Comparison of ENCODE assay signal across 7 cellular contexts in genomic region chr4:25866401-25866800, GRCh38. TPM values are rescaled to one million over a fixed set of nuclear protein-coding genes. Genes with fewer than 3 reads are reported as not detected.
DNase-seq lines count a peak whose midpoint lies in the region; ATAC-seq, FAIRE-seq and TF ChIP-seq lines count a peak whose summit lies in the region.
"Not testable (repeated sequence)": the region's sequence is repeated elsewhere in the genome, so short reads cannot be mapped to it uniquely, and the experiment has no call there.

No MANE protein-coding gene starts in this region.

- H3K4me3 Mint-ChIP-seq in IgD-negative memory B cell (peak overlapping the region; percentile 46 to 91 (median 85)), activated B cell treated with CpG ODN at 0.5 μM for 24 hours (peak overlapping the region; percentile 47), memory B cell (peak overlapping the region; percentile 41)

- not testable (repeated sequence) for H3K36me3 ChIP-seq in BLaER1 treated with 17β-estradiol and CSF1 and Interleukin-3, amounts not matched to agents 10 nM and 100 nM; OCI-LY1 (ENCODE audit: insufficient read depth, low read length); spleen

- H3K36me3 Mint-ChIP-seq in IgD-negative memory B cell; activated B cell treated with CpG ODN at 0.5 μM for 24 hours (ENCODE audit: low read depth): not testable (repeated sequence)
- peaks cover 15% of the 10 kb centered on the region for H3K36me3 Mint-ChIP-seq in memory B cell

- H3K9ac ChIP-seq in BLaER1 treated with 17β-estradiol and CSF1 and Interleukin-3, amounts not matched to agents 10 nM and 100 nM: not testable (repeated sequence)
- H3K9ac ChIP-seq in OCI-LY1 (ENCODE audit: low read length): peak overlapping the region; percentile 78; the same call in 1 of the 2 replicates

- TF ChIP-seq POLR2A in GM12891 (IDR thresholded peaks at IDR 0.05; ENCODE audit: low read depth, low read length); spleen (IDR thresholded peaks at IDR 0.05): not testable (repeated sequence)

- peaks cover 16% of the 10 kb centered on the region for H3K79me2 ChIP-seq in OCI-LY1 (ENCODE audit: insufficient read depth, low read length)

- peaks cover 0 to 32% (median 26%) of the 10 kb centered on the region in 11 experiments; a peak in 19 of 22 replicates for H3K9me3 ChIP-seq in BLaER1 treated with 17β-estradiol and CSF1 and Interleukin-3, amounts not matched to agents 10 nM and 100 nM (replicated peaks in 1 of 11)
- H3K9me3 ChIP-seq in OCI-LY1 (ENCODE audit: low read length); spleen: not testable (repeated sequence)

- H3K27me3 ChIP-seq in BLaER1 treated with 17β-estradiol and CSF1 and Interleukin-3, amounts not matched to agents 10 nM and 100 nM: peaks cover 0 to 36% (median 29%) of the 10 kb centered on the region in 11 experiments; a peak in 14 of 22 replicates
- H3K27me3 ChIP-seq in OCI-LY1 (ENCODE audit: insufficient read depth, low read length); spleen (replicated peaks in 1 of 7): not testable (repeated sequence)

- not testable (repeated sequence) for H3K9me2 ChIP-seq in OCI-LY1 (ENCODE audit: low read depth, low read length)

- intact Hi-C loops in activated B cell treated with CpG ODN at 0.5 μM for 24 hours (cut with micrococcal nuclease): loop anchor here (1.0 kb wide), 1 partner anchor 9 kb away; no protein-coding TSS in a partner anchor
- intact Hi-C loops in spleen (cut with DNase I; ENCODE audit: low total_unique reads): not testable (repeated sequence)

- H3K27me3 Mint-ChIP-seq in IgD-negative memory B cell, activated B cell treated with CpG ODN at 0.5 μM for 24 hours, memory B cell: not testable (repeated sequence)

- H3K4me1 ChIP-seq in BLaER1 treated with 17β-estradiol and CSF1 and Interleukin-3, amounts not matched to agents 10 nM and 100 nM: peaks cover 23 to 83% (median 73%) of the 10 kb centered on the region in 10 experiments
- H3K4me1 ChIP-seq in OCI-LY1 (ENCODE audit: insufficient read depth, low read length, severe bottlenecking): peaks cover 81% of the 10 kb centered on the region
- peaks cover 10 to 82% (median 44%) of the 10 kb centered on the region in 6 donors for H3K4me1 ChIP-seq in spleen

- not testable (repeated sequence) for H3K9me3 Mint-ChIP-seq in IgD-negative memory B cell, activated B cell treated with CpG ODN at 0.5 μM for 24 hours, memory B cell

- FAIRE-seq in GM12891 (lab: Jason Lieb, UNC): peak; percentile 73

- not testable (repeated sequence) for H3F3A ChIP-seq in OCI-LY1 (ENCODE audit: insufficient read depth, low read length)

- POLR2A ChIA-PET in activated B cell treated with CpG ODN at 0.5 μM for 24 hours (lab: Charles Lee): interaction anchor here (1.3 to 4.1 kb wide), 4 partner anchors 10 to 47 kb away, joined by 5 to 47 read pairs (median 9); partner anchors contain the start of gene SMIM20

- peak overlapping the region; percentile 51 to 96 (median 94) for H3K27ac Mint-ChIP-seq in IgD-negative memory B cell
- peak overlapping the region; percentile 82 for H3K27ac Mint-ChIP-seq in activated B cell treated with CpG ODN at 0.5 μM for 24 hours
- H3K27ac Mint-ChIP-seq in memory B cell: peak overlapping the region; percentile 100

- DNase-seq in GM12891 (ENCODE audit: insufficient read length, low spot score); activated B cell treated with CpG ODN at 0.5 μM for 24 hours; memory B cell (ENCODE audit: low spot score in 2 of 2); spleen: not testable (repeated sequence)

- H3K4me2 ChIP-seq in BLaER1 treated with 17β-estradiol and CSF1 and Interleukin-3, amounts not matched to agents 10 nM and 100 nM: peak overlapping the region; percentile 36 to 88 (median 72); a peak in 20 of 22 replicates
- H3K4me2 ChIP-seq in OCI-LY1 (ENCODE audit: low read length): peak overlapping the region; percentile 90

- ATAC-seq in activated B cell treated with CpG ODN at 0.5 μM for 24 hours (ENCODE audit: low read depth); memory B cell (ENCODE audit: low read depth): not testable (repeated sequence)

- CTCF ChIA-PET in activated B cell treated with CpG ODN at 0.5 μM for 24 hours (lab: Charles Lee): not testable (repeated sequence)

- H2AFZ ChIP-seq in OCI-LY1 (ENCODE audit: low read length): not testable (repeated sequence)

- peaks cover 50 to 62% (median 60%) of the 10 kb centered on the region in 3 donors for H3K4me1 Mint-ChIP-seq in IgD-negative memory B cell
- peaks cover 84% of the 10 kb centered on the region for H3K4me1 Mint-ChIP-seq in activated B cell treated with CpG ODN at 0.5 μM for 24 hours
- H3K4me1 Mint-ChIP-seq in memory B cell: peaks cover 45% of the 10 kb centered on the region

- H3K27ac ChIP-seq in BLaER1 treated with 17β-estradiol and CSF1 and Interleukin-3, amounts not matched to agents 10 nM and 100 nM: not testable (repeated sequence)
- peak overlapping the region; percentile 100 for H3K27ac ChIP-seq in OCI-LY1 (ENCODE audit: low read depth, low read length, poor library complexity, severe bottlenecking)
- H3K27ac ChIP-seq in spleen: peak overlapping the region in 7 of 8 donors; percentile 20 to 94 (median 64)

- H3K4me3 ChIP-seq in BLaER1 treated with 17β-estradiol and CSF1 and Interleukin-3, amounts not matched to agents 10 nM and 100 nM; spleen: not testable (repeated sequence)
- H3K4me3 ChIP-seq in OCI-LY1 (ENCODE audit: low read depth, low read length, poor library complexity, severe bottlenecking): peak overlapping the region; percentile 57

- not testable (repeated sequence) for H4K20me1 ChIP-seq in BLaER1 treated with 17β-estradiol and CSF1 and Interleukin-3, amounts not matched to agents 10 nM and 100 nM; OCI-LY1 (ENCODE audit: insufficient read depth, low read length)

- 57 to 80% (median 62%) methylated on average over 4 of the region's 4 CpGs for WGBS in spleen, 5 donors

- not testable (repeated sequence) for TF ChIP-seq CTCF in OCI-LY1 (IDR thresholded peaks at IDR 0.05; ENCODE audit: low read length); activated B cell treated with CpG ODN at 0.5 μM for 24 hours (IDR thresholded peaks at IDR 0.05); spleen (IDR thresholded peaks at IDR 0.05 in 8 of 11, conservative IDR thresholded peaks at IDR 0.05 in 3 of 11)

RNA-seq across cellular contexts. Expression of gene SEL1L3, which starts 3.6 kb away (rescaled TPM):
- polyA plus RNA-seq in GM12891 (2012; ENCODE audit: low read depth, missing spikeins): 42.4 TPM
- polyA plus RNA-seq in IgD-negative memory B cell (174 TPM), spleen (100 to 1,000 TPM in 1 of 3 donors, 10 to 100 TPM in 2; 59.0 to 102 (median 81.3) TPM)
- total RNA-seq in activated B cell treated with CpG ODN at 0.5 μM for 24 hours (102 and 113 TPM in 2 replicates), spleen (100 to 1,000 TPM; 125 to 319 (median 133) TPM)

RNA-seq across cellular contexts. Expression of gene SMIM20, which starts 47.6 kb away (rescaled TPM):
- polyA plus RNA-seq in GM12891 (2012; ENCODE audit: low read depth, missing spikeins): 31.2 TPM
- polyA plus RNA-seq in IgD-negative memory B cell (65.3 TPM), spleen (10 to 100 TPM; 39.7 to 61.0 (median 45.8) TPM)
- total RNA-seq in activated B cell treated with CpG ODN at 0.5 μM for 24 hours (16.6 and 18.7 TPM in 2 replicates), spleen (10 to 100 TPM; 15.7 to 25.9 (median 20.2) TPM)
